Comparison of ENCODE assay signal across 13 cellular contexts in genomic region chr16:73082608-73083007, GRCh38. TPM values are rescaled to one million over a fixed set of nuclear protein-coding genes. Genes with fewer than 3 reads are reported as not detected.
DNase-seq lines count a peak whose midpoint lies in the region; ATAC-seq and TF ChIP-seq lines count a peak whose summit lies in the region.
"Had no signal": no experiment of that assay in that cellular context is flagged by ENCODE, and none has a peak within 500 bp of the region (broad histone marks: within the 10 kb centered on the region; RNA-seq: fewer than 3 reads in every experiment).

No MANE protein-coding gene starts in this region.

- no peaks in the 10 kb centered on the region for H3K27me3 ChIP-seq in MG63

- no peaks in the 10 kb centered on the region; the same call in 1 of the 2 replicates for H3K9me3 ChIP-seq in MG63
- H3K9me3 ChIP-seq: lower lobe of right lung had no signal

- H3K4me3 ChIP-seq in MG63 (no peak overlapping the region), choroid plexus epithelial cell (ENCODE audit: low read depth, low read length) (no peak overlapping the region)
- H3K4me3 ChIP-seq: lower lobe of right lung had no signal

- peak; percentile 88 for DNase-seq in AG20443 (ENCODE audit: low spot score)
- peak; percentile 73 for DNase-seq in MG63
- DNase-seq in choroid plexus epithelial cell (ENCODE audit: low read depth): peak; percentile 94
- DNase-seq in non-pigmented ciliary epithelial cell (ENCODE audit: low read depth): peak; percentile 81
- no peak for DNase-seq in NCI-H774 (lab: John Stamatoyannopoulos, UW)
- no peak for DNase-seq in SK-N-DZ (ENCODE audit: low spot score)
- no peak for DNase-seq in activated CD8-positive, alpha-beta memory T cell treated with anti-CD3 and anti-CD28 coated beads, Interleukin-2, amount 50 U/mL, for 48 hours
- DNase-seq: activated effector memory CD4-positive, alpha-beta T cell treated with anti-CD3 and anti-CD28 coated beads, Interleukin-2, amount 50 U/mL, for 16 hours; DMS 273 treated with DMSO at 0.1 percent for 48 hours; endodermal cell; lower lobe of right lung; NCI-H69 had no signal

- TF ChIP-seq CTCF in choroid plexus epithelial cell (conservative IDR thresholded peaks at IDR 0.05; ENCODE audit: low read depth, low read length): no peak

- no peak for ATAC-seq in GM18907 (IDR thresholded peaks at IDR 0.05; ENCODE audit: unreplicated experiment)

- no peaks in the 10 kb centered on the region for H3K36me3 ChIP-seq in MG63
- H3K36me3 ChIP-seq: lower lobe of right lung had no signal

RNA-seq across cellular contexts. Expression of gene ZFHX3, which starts 34.7 kb away (rescaled TPM):
- total RNA-seq in MG63 (2014; rRNA removed; shearing (Covaris generic); ENCODE audit: low replicate concordance): 0.89 and 1.2 TPM in 2 replicates
- 4.9 and 5.5 TPM in 2 replicates for polyA plus RNA-seq in SK-N-DZ (2014; cell fraction: cytosol; rRNA removed)
- 3.0 and 7.3 TPM in 2 replicates for polyA plus RNA-seq in SK-N-DZ (2014; cell fraction: nucleus; rRNA removed)

Comparison
In these comparisons a context has a peak if more than half of its experiments do, and no peak if none do; other contexts are left out.
1. DNase-seq: peak in AG20443 (single experiment), MG63 (single experiment), choroid plexus epithelial cell (single experiment) and non-pigmented ciliary epithelial cell (single experiment); none in NCI-H774 (single experiment), SK-N-DZ (single experiment) and activated CD8-positive, alpha-beta memory T cell treated with anti-CD3 and anti-CD28 coated beads, Interleukin-2, amount 50 U/mL, for 48 hours (single experiment).